Comparison of ENCODE assay signal across 13 cellular contexts in the genomic region with DNA sequence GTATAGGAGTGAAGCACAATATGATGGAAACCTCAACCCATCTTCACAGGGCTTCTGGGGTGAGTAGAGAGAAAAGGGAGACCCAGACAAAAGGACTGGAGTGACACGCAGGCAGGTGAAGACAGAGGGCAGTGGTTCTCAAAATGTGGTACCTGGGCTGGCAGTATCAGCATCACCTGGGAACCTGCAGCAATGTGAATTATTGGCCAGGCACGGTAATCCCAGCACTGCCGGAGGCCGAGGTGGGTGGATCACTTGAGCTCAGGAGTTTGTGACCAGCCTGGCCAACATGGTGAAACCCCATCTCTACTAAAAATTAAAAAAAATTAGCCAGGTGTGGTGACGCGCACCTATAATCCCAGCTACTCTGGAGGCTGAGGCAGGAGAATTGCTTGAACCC. TPM values are rescaled to one million over a fixed set of nuclear protein-coding genes. Genes with fewer than 3 reads are reported as not detected.
"Had no signal": no experiment of that assay in that cellular context is flagged by ENCODE, and none has a peak within 500 bp of the region (broad histone marks: within the 10 kb centered on the region; RNA-seq: fewer than 3 reads in every experiment).

No MANE protein-coding gene starts in this region.

RNA-seq across cellular contexts. Expression of a gene that starts 5.3 kb away (rescaled TPM):
- total RNA-seq: dermis blood vessel endothelial cell, epithelial cell of proximal tubule, esophagus muscularis mucosa, fibroblast of lung, liver, mononuclear cell, natural killer cell, occipital lobe, urinary bladder had no signal
- polyA plus RNA-seq: fibroblast of lung, immature natural killer cell, liver, neural cell had no signal

RNA-seq across cellular contexts. Expression of a gene that starts 19.3 kb away (rescaled TPM):
- total RNA-seq: dermis blood vessel endothelial cell, epithelial cell of proximal tubule, esophagus muscularis mucosa, fibroblast of lung, mononuclear cell, natural killer cell, occipital lobe, pulmonary artery endothelial cell, testis, urinary bladder had no signal
- polyA plus RNA-seq: fibroblast of lung, immature natural killer cell, neural cell had no signal
